10 cellular contexts compared by ENCODE assay signal in the genomic region with DNA sequence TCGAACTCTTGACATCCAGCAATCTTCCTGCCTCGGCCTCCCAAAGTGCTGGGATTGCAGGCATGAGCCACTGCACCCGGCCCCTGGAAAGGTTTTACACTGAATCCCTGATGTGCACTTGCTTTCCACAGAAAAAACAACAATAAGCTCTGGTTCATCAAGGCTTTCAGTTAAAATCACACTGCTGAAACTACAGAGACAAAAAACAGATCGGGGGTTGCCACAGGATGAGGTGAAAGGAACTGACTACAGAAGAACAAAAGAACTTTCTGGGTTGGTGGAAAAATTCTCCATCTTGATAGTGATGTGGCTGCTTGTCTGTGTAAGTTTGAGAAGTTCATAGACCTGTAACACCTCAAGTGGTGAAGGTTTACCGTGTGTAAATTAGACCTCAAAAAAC. TPM values are rescaled to one million over a fixed set of nuclear protein-coding genes. Genes with fewer than 3 reads are reported as not detected.
A peak's percentile ranks its signal among the peaks of the same experiment; 100 is the strongest.
DNase-seq lines count a peak whose midpoint lies in the region; ATAC-seq and TF ChIP-seq lines count a peak whose summit lies in the region.
"Had no signal": no experiment of that assay in that cellular context is flagged by ENCODE, and none has a peak within 500 bp of the region (broad histone marks: within the 10 kb centered on the region; RNA-seq: fewer than 3 reads in every experiment).

No MANE protein-coding gene starts in this region.

- H3K27me3 ChIP-seq in HUES48 (ENCODE audit: control insufficient read depth, insufficient read depth, low read length) = no peaks in the 10 kb centered on the region

- peak overlapping the region; percentile 95; the same call in 1 of the 2 replicates for H3K4me3 ChIP-seq in HUES48 (ENCODE audit: low read depth, low read length)

- no peaks in the 10 kb centered on the region for H3K9me3 ChIP-seq in HUES48 (ENCODE audit: control insufficient read depth, insufficient read depth, low read length)

- peak overlapping the region; percentile 85 for H3K4me3 Mint-ChIP-seq in osteocyte (ENCODE audit: unreplicated experiment)

- H3K27ac ChIP-seq in HUES48 (ENCODE audit: low read depth, low read length) = peak overlapping the region; percentile 88

- ATAC-seq in HG02852 (IDR thresholded peaks at IDR 0.05; ENCODE audit: unreplicated experiment) = no peak

- DNase-seq in activated CD4-positive, alpha-beta T cell treated with anti-CD3 and anti-CD28 coated beads for 4 hours = peak; percentile 45 to 48
- peak; percentile 26 for DNase-seq in dermis blood vessel endothelial cell
- no peak for DNase-seq in osteocyte (ENCODE audit: extremely low spot score, unreplicated experiment)
- no peak for DNase-seq in KBM-7
- DNase-seq in midbrain (lab: John Stamatoyannopoulos, UW) = no peak
- DNase-seq in NCI-H187 treated with DMSO at 0.1 percent for 48 hours (lab: John Stamatoyannopoulos, UW) = no peak
- DNase-seq: trophoblast cell had no signal

- peaks cover 45% of the 10 kb centered on the region for H3K4me1 ChIP-seq in HUES48 (ENCODE audit: control insufficient read depth, insufficient read depth, low read length)

- H3K9ac ChIP-seq in HUES48 (ENCODE audit: low read depth, low read length) = no peak overlapping the region

- no peaks in the 10 kb centered on the region for H3K36me3 ChIP-seq in HUES48 (ENCODE audit: control insufficient read depth, insufficient read depth, low read length)

- TF ChIP-seq CTCF in osteocyte (IDR thresholded peaks at IDR 0.05) = no peak

- H3K36me3 Mint-ChIP-seq in osteocyte (ENCODE audit: unreplicated experiment) = peaks cover 2% of the 10 kb centered on the region

- H3K4me1 Mint-ChIP-seq in osteocyte (ENCODE audit: unreplicated experiment) = peaks cover 36% of the 10 kb centered on the region

- H3K27ac Mint-ChIP-seq in osteocyte (ENCODE audit: unreplicated experiment) = peak overlapping the region; percentile 28

- H3K9me3 Mint-ChIP-seq in osteocyte (ENCODE audit: unreplicated experiment) = no peaks in the 10 kb centered on the region

- no peaks in the 10 kb centered on the region for H3K27me3 Mint-ChIP-seq in osteocyte (ENCODE audit: unreplicated experiment)

- in situ Hi-C loops in KBM-7 (cut with MboI; ENCODE audit: low pct_unique_long_range_greater_than_20kb, low sequenced_read_pairs) = no loop called here

RNA-seq across cellular contexts. Expression of gene RAB43, which starts 2.9 kb away (rescaled TPM):
- total RNA-seq in dermis blood vessel endothelial cell (68.8 and 116 TPM in 2 replicates), osteocyte (16.7 and 23.2 TPM in 2 replicates)

RNA-seq across cellular contexts. Expression of gene ISY1, which starts 42.1 kb away (rescaled TPM):
- 37.9 and 57.6 TPM in 2 replicates for total RNA-seq in dermis blood vessel endothelial cell
- 42.2 and 42.6 TPM in 2 replicates for total RNA-seq in osteocyte

RNA-seq across cellular contexts. Expression of gene GP9, which starts 58.2 kb away (rescaled TPM):
- total RNA-seq in dermis blood vessel endothelial cell (not detected in 2 replicates), osteocyte (not detected in 2 replicates)
- total RNA-seq: fibroblast of villous mesenchyme had no signal

Comparison
In these comparisons a context has a peak if more than half of its experiments do, and no peak if none do; other contexts are left out.
1. DNase-seq: peak in activated CD4-positive, alpha-beta T cell treated with anti-CD3 and anti-CD28 coated beads for 4 hours (2 of 2) and dermis blood vessel endothelial cell (single experiment); none in osteocyte (single experiment), KBM-7 (single experiment), midbrain (single experiment) and NCI-H187 treated with DMSO at 0.1 percent for 48 hours (single experiment).